ENCODE assay signal across 24 cellular contexts in genomic region chr7:107472116-107472515, GRCh38. TPM values are rescaled to one million over a fixed set of nuclear protein-coding genes. Genes with fewer than 3 reads are reported as not detected.
"Had no signal": no experiment of that assay in that cellular context is flagged by ENCODE, and none has a peak within 500 bp of the region (broad histone marks: within the 10 kb centered on the region; RNA-seq: fewer than 3 reads in every experiment).

No MANE protein-coding gene starts in this region.

- FAIRE-seq: urothelium cell line had no signal

- H3K4me3 Mint-ChIP-seq: activated CD4-positive, alpha-beta T cell treated with anti-CD3 and anti-CD28 coated beads for 36 hours; activated naive CD8-positive, alpha-beta T cell; activated T-helper 1 cell treated with anti-CD3 and anti-CD28 coated beads, Interleukin-12 subunit alpha, Interleukin-12 subunit beta, Interleukin-2, Interleukin-4 antibody, amounts not matched to agents 30 ng/mL and 10 ng/mL and 1 ng/mL, durations not matched to agents 14 hours and 24 hours and 36 hours; mesothelial cell of epicardium; neural crest cell; T-helper 2 cell treated with Interferon-gamma antibody and Interleukin-4, amounts not matched to agents 5 μg/mL and 100 μg/mL, for 36 hours; WTC11 had no signal

- H3K4me3 ChIP-seq: cardiac muscle cell, coronary artery, lung, tibial nerve had no signal

- H3K27ac Mint-ChIP-seq: activated CD4-positive, alpha-beta T cell treated with anti-CD3 and anti-CD28 coated beads for 36 hours; activated naive CD8-positive, alpha-beta T cell; activated T-helper 1 cell treated with anti-CD3 and anti-CD28 coated beads, Interleukin-12 subunit alpha, Interleukin-12 subunit beta, Interleukin-2, Interleukin-4 antibody, amounts not matched to agents 30 ng/mL and 10 ng/mL and 1 ng/mL, durations not matched to agents 14 hours and 24 hours and 36 hours; mesothelial cell of epicardium; T-helper 2 cell treated with Interferon-gamma antibody and Interleukin-4, amounts not matched to agents 5 μg/mL and 100 μg/mL, for 36 hours; WTC11 had no signal

- H3K36me3 ChIP-seq: cardiac muscle cell, tibial nerve had no signal

- H3K27me3 ChIP-seq: cardiac muscle cell, tibial nerve had no signal

- H3K9me3 Mint-ChIP-seq: activated T-helper 1 cell treated with anti-CD3 and anti-CD28 coated beads, Interleukin-12 subunit alpha, Interleukin-12 subunit beta, Interleukin-2, Interleukin-4 antibody, amounts not matched to agents 30 ng/mL and 10 ng/mL and 1 ng/mL, durations not matched to agents 14 hours and 24 hours and 36 hours; mesothelial cell of epicardium; neural crest cell; T-helper 2 cell treated with Interferon-gamma antibody and Interleukin-4, amounts not matched to agents 5 μg/mL and 100 μg/mL, for 36 hours; WTC11 had no signal

- H3K27me3 Mint-ChIP-seq: activated CD4-positive, alpha-beta T cell treated with anti-CD3 and anti-CD28 coated beads for 36 hours; activated naive CD8-positive, alpha-beta T cell had no signal

- H3K36me3 Mint-ChIP-seq: mesothelial cell of epicardium, WTC11 had no signal

- DNase-seq: activated CD4-positive, alpha-beta T cell treated with anti-CD3 and anti-CD28 coated beads for 36 hours; activated CD4-positive, alpha-beta T cell treated with anti-CD3 and anti-CD28 coated beads, Interleukin-2, amount 50 U/mL, for 48 hours; activated gamma-delta T cell treated with Interleukin-2 at 50 U/mL for 16 hours; activated T-cell treated with anti-CD3 and anti-CD28 coated beads for 4 hours; amniotic stem cell; left colon; retina; stimulated activated naive CD8-positive, alpha-beta T cell treated with anti-CD3 and anti-CD28 coated beads, Interleukin-15, Interleukin-2, amounts not matched to agents 100 U/mL and 50 U/mL, for 24 hours; substantia nigra had no signal

- H3K27ac ChIP-seq: cardiac muscle cell, coronary artery, tibial nerve had no signal

RNA-seq across cellular contexts. Expression of gene GPR22, which starts 2.3 kb away (rescaled TPM):
- total RNA-seq: activated CD4-positive, alpha-beta T cell treated with anti-CD3 and anti-CD28 coated beads for 36 hours; activated T-helper 1 cell treated with anti-CD3 and anti-CD28 coated beads, Interleukin-12 subunit alpha, Interleukin-12 subunit beta, Interleukin-2, Interleukin-4 antibody, amounts not matched to agents 30 ng/mL and 10 ng/mL and 1 ng/mL, durations not matched to agents 14 hours and 24 hours and 36 hours; left colon; lung; mesothelial cell of epicardium; myocyte; omental fat pad; posterior vena cava; tibial nerve; WTC11 had no signal
- polyA plus RNA-seq: esophagus, lung had no signal
